In the genomic region with DNA sequence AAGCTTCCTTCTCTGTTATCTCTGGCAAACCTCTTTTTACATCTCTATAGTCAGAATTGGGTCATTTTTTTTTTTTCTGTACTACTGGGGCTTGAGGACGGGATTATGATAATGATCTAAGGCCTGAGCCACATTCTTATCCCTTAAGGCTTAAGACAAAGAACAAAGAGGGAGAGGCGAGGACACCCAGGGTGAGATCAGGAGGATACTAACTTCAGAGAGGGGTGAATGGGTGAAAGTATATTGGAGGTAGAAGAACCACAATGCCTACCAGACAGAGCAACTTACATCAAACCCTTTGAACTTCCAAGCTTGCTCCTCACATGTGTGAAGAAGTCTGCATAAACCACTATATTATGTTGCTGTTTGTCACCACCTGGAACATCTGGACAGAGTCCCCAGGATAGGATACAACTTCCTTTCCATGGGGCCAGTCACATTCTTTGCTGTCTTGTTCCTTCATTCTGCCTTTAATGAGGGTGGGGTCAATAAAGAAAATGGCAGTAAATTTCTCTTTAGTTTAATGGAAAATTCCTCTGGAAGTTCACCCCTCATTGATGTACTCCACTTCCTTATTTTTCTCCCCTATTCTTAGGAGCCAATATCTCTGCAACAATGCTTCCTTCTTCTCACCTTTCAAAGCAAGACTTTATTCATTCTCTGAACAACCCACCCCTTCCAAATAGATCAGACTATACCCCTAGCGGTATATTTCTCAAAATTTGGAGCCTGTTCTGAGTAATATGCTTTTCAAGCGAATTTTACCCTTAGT, we compare ENCODE assay signal across 2 cellular contexts.
TF ChIP-seq lines count a peak whose summit lies in the region.

No MANE protein-coding gene starts in this region.

TF ChIP-seq in WTC11, 78 proteins besides CTCF, POLR2A, EP300 and RAD21:
- TF ChIP-seq SOX15 (CRISPR knock-in tag; IDR thresholded peaks at IDR 0.05), result no peak
- no peak for TF ChIP-seq GABPB1 (CRISPR knock-in tag; IDR thresholded peaks at IDR 0.05)
- no peak for TF ChIP-seq PRRX2 (CRISPR knock-in tag; IDR thresholded peaks at IDR 0.05)
- no peak for TF ChIP-seq GTF2I (CRISPR knock-in tag; conservative IDR thresholded peaks at IDR 0.05)
- TF ChIP-seq, protein P1, sequence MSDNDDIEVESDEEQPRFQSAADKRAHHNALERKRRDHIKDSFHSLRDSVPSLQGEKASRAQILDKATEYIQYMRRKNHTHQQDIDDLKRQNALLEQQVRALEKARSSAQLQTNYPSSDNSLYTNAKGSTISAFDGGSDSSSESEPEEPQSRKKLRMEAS (CRISPR knock-in tag; IDR thresholded peaks at IDR 0.05), result no peak
- TF ChIP-seq GRHL2 (CRISPR knock-in tag; IDR thresholded peaks at IDR 0.05; ENCODE audit: insufficient replicate concordance, severe bottlenecking), result no peak
- no peak for TF ChIP-seq ZNF138 (CRISPR knock-in tag; conservative IDR thresholded peaks at IDR 0.05)

TF ChIP-seq in HepG2, 621 proteins besides CTCF, POLR2A, EP300 and RAD21:
- TF ChIP-seq ZNF776 (CRISPR knock-in tag; IDR thresholded peaks at IDR 0.05), result no peak
- no peak for TF ChIP-seq PPARG (CRISPR knock-in tag; conservative IDR thresholded peaks at IDR 0.05)
- TF ChIP-seq, protein P2, sequence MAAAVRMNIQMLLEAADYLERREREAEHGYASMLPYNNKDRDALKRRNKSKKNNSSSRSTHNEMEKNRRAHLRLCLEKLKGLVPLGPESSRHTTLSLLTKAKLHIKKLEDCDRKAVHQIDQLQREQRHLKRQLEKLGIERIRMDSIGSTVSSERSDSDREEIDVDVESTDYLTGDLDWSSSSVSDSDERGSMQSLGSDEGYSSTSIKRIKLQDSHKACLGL (CRISPR knock-in tag; IDR thresholded peaks at IDR 0.05), result no peak
- TF ChIP-seq, protein P3, sequence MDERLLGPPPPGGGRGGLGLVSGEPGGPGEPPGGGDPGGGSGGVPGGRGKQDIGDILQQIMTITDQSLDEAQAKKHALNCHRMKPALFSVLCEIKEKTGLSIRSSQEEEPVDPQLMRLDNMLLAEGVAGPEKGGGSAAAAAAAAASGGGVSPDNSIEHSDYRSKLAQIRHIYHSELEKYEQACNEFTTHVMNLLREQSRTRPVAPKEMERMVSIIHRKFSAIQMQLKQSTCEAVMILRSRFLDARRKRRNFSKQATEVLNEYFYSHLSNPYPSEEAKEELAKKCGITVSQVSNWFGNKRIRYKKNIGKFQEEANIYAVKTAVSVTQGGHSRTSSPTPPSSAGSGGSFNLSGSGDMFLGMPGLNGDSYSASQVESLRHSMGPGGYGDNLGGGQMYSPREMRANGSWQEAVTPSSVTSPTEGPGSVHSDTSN (CRISPR knock-in tag; IDR thresholded peaks at IDR 0.05), result no peak
- TF ChIP-seq, protein P4, sequence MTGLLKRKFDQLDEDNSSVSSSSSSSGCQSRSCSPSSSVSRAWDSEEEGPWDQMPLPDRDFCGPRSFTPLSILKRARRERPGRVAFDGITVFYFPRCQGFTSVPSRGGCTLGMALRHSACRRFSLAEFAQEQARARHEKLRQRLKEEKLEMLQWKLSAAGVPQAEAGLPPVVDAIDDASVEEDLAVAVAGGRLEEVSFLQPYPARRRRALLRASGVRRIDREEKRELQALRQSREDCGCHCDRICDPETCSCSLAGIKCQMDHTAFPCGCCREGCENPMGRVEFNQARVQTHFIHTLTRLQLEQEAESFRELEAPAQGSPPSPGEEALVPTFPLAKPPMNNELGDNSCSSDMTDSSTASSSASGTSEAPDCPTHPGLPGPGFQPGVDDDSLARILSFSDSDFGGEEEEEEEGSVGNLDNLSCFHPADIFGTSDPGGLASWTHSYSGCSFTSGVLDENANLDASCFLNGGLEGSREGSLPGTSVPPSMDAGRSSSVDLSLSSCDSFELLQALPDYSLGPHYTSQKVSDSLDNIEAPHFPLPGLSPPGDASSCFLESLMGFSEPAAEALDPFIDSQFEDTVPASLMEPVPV (CRISPR knock-in tag; IDR thresholded peaks at IDR 0.05), result no peak
- TF ChIP-seq FOXK1 (CRISPR knock-in tag; IDR thresholded peaks at IDR 0.05; ENCODE audit: borderline replicate concordance, low read depth), result no peak
- TF ChIP-seq HOXA7 (CRISPR knock-in tag; IDR thresholded peaks at IDR 0.05), result no peak
- TF ChIP-seq NBN (conservative IDR thresholded peaks at IDR 0.05), result no peak
- no peak for TF ChIP-seq SKI (IDR thresholded peaks at IDR 0.05; ENCODE audit: partially characterized antibody)
- no peak for TF ChIP-seq ZNF317 (CRISPR knock-in tag; IDR thresholded peaks at IDR 0.05)
- no peak for TF ChIP-seq HDAC2 (CRISPR knock-in tag; IDR thresholded peaks at IDR 0.05)
- TF ChIP-seq, protein P5, sequence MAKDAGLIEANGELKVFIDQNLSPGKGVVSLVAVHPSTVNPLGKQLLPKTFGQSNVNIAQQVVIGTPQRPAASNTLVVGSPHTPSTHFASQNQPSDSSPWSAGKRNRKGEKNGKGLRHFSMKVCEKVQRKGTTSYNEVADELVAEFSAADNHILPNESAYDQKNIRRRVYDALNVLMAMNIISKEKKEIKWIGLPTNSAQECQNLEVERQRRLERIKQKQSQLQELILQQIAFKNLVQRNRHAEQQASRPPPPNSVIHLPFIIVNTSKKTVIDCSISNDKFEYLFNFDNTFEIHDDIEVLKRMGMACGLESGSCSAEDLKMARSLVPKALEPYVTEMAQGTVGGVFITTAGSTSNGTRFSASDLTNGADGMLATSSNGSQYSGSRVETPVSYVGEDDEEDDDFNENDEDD (CRISPR knock-in tag; IDR thresholded peaks at IDR 0.05; ENCODE audit: borderline replicate concordance), result no peak
- no peak for TF ChIP-seq ZNF605 (CRISPR knock-in tag; IDR thresholded peaks at IDR 0.05)
TF ChIP-seq in HepG2: peak in this region for 0.
